7 cellular contexts compared by ENCODE assay signal in genomic region chr3:57079221-57079831, GRCh38. TPM values are rescaled to one million over a fixed set of nuclear protein-coding genes. Genes with fewer than 3 reads are reported as not detected.
A peak's percentile ranks its signal among the peaks of the same experiment; 100 is the strongest.
DNase-seq lines count a peak whose midpoint lies in the region; FAIRE-seq and TF ChIP-seq lines count a peak whose summit lies in the region.

No MANE protein-coding gene starts in this region.

- H3K9me3 ChIP-seq in MM.1S (replicated peaks; ENCODE audit: insufficient read depth, low read length) (no peaks in the 10 kb centered on the region), small intestine (ENCODE audit: control insufficient read depth, low read depth) (no peaks in the 10 kb centered on the region)

- H3K9ac ChIP-seq in MM.1S (ENCODE audit: low read length): no peak overlapping the region; the same call in 1 of the 2 replicates

- H3K27ac ChIP-seq in MM.1S (ENCODE audit: low read length) (no peak overlapping the region), small intestine (ENCODE audit: low read depth in 1 of 2, low read length in 1 of 2) (no peak overlapping the region)

- DNase-seq in GM10266 (ENCODE audit: extremely low spot score) (peak; percentile 75), MM.1S (no peak), astrocyte of the cerebellum (ENCODE audit: low read depth) (no peak), immature natural killer cell (no peak), small intestine (peak; percentile 9), SIG-M5 (lab: John Stamatoyannopoulos, UW) (no peak), putamen (ENCODE audit: low spot score) (no peak)

- H3K36me3 ChIP-seq in MM.1S (replicated peaks; ENCODE audit: insufficient read depth, low read length) (no peaks in the 10 kb centered on the region), small intestine (ENCODE audit: control insufficient read depth in 2 of 2, insufficient read depth in 2 of 2, low read length in 2 of 2) (no peaks in the 10 kb centered on the region)

- H3K27me3 ChIP-seq in MM.1S (replicated peaks; ENCODE audit: insufficient read depth, low read length) (peaks cover 13% of the 10 kb centered on the region), small intestine (ENCODE audit: control insufficient read depth in 2 of 2, insufficient read depth in 2 of 2, low read length in 2 of 2) (no peaks in the 10 kb centered on the region)

- no peaks in the 10 kb centered on the region for H4K20me1 ChIP-seq in MM.1S (ENCODE audit: insufficient read depth, low read length)

- peak overlapping the region; percentile 96 for H2AFZ ChIP-seq in MM.1S (ENCODE audit: low read length)

- H3F3A ChIP-seq in MM.1S (ENCODE audit: insufficient read depth, low read length): no peaks in the 10 kb centered on the region

- TF ChIP-seq CTCF in GM10266 (IDR thresholded peaks at IDR 0.05; ENCODE audit: control insufficient read depth, insufficient read depth, low read depth, missing control alignments): no peak
- no peak for TF ChIP-seq CTCF in MM.1S (IDR thresholded peaks at IDR 0.05; ENCODE audit: low read length)
- no peak for TF ChIP-seq CTCF in astrocyte of the cerebellum (IDR thresholded peaks at IDR 0.05; ENCODE audit: low read depth, low read length, missing control alignments)

- H3K4me1 Mint-ChIP-seq in immature natural killer cell: peaks cover 6 to 15% of the 10 kb centered on the region in 2 donors

- no peak for FAIRE-seq in small intestine (lab: Jason Lieb, UNC)

- H3K4me1 ChIP-seq in MM.1S (ENCODE audit: low read length) (no peaks in the 10 kb centered on the region), small intestine (ENCODE audit: control insufficient read depth in 2 of 2, insufficient read depth in 1 of 2, low read depth in 1 of 2, low read length in 1 of 2) (peaks cover 0 to 2% of the 10 kb centered on the region in 2 donors)

- H3K9me3 Mint-ChIP-seq in immature natural killer cell: no peaks in the 10 kb centered on the region

- WGBS in small intestine, 3 donors: 3 to 4% (median 4%) methylated on average over 40 to 59 of the region's 59 CpGs

- no peaks in the 10 kb centered on the region for H3K36me3 Mint-ChIP-seq in immature natural killer cell

- no peak overlapping the region for H3K27ac Mint-ChIP-seq in immature natural killer cell

- H3K79me2 ChIP-seq in MM.1S (ENCODE audit: low read length): no peaks in the 10 kb centered on the region

- H3K4me3 ChIP-seq in MM.1S (ENCODE audit: low read length): peak overlapping the region; percentile 82
- H3K4me3 ChIP-seq in astrocyte of the cerebellum (ENCODE audit: low read depth, low read length): peak overlapping the region; percentile 79
- peak overlapping the region; percentile 57 to 70 for H3K4me3 ChIP-seq in small intestine (ENCODE audit: low read depth in 1 of 2, low read length in 2 of 2)

- no peaks in the 10 kb centered on the region for H3K9me2 ChIP-seq in MM.1S (replicated peaks; ENCODE audit: insufficient read depth, low read length)

- in situ Hi-C loops in astrocyte of the cerebellum (cut with HindIII; ENCODE audit: low sequenced_read_pairs): loop anchor here (25.0 kb wide), 1 partner anchor 342 kb away; no protein-coding TSS in a partner anchor

- H3K27me3 Mint-ChIP-seq in immature natural killer cell (ENCODE audit: low read depth in 3 of 3): peaks cover 10 to 24% (median 20%) of the 10 kb centered on the region in 3 donors

- peak overlapping the region; percentile 62 to 75 (median 72) for H3K4me3 Mint-ChIP-seq in immature natural killer cell

- H3K4me2 ChIP-seq in MM.1S (ENCODE audit: low read depth, low read length): peak overlapping the region; percentile 100

RNA-seq across cellular contexts. Expression of gene SPATA12, which starts 18.9 kb away (rescaled TPM):
- not detected for polyA plus RNA-seq in immature natural killer cell
- under 1 TPM in 1 of 3 donors, not detected in 2; 0.22 TPM for polyA plus RNA-seq in small intestine

Comparison
In these comparisons a context has a peak if more than half of its experiments do, and no peak if none do; other contexts are left out.
1. DNase-seq: peak in GM10266 (single experiment) and small intestine (single experiment); none in MM.1S (single experiment), astrocyte of the cerebellum (single experiment), immature natural killer cell (0 of 3), SIG-M5 (single experiment) and putamen (single experiment).
2. Peak in every context shown above with its lines, with median percentiles within 50 percentile points of each other: H3K4me3 ChIP-seq.